In the genomic region with DNA sequence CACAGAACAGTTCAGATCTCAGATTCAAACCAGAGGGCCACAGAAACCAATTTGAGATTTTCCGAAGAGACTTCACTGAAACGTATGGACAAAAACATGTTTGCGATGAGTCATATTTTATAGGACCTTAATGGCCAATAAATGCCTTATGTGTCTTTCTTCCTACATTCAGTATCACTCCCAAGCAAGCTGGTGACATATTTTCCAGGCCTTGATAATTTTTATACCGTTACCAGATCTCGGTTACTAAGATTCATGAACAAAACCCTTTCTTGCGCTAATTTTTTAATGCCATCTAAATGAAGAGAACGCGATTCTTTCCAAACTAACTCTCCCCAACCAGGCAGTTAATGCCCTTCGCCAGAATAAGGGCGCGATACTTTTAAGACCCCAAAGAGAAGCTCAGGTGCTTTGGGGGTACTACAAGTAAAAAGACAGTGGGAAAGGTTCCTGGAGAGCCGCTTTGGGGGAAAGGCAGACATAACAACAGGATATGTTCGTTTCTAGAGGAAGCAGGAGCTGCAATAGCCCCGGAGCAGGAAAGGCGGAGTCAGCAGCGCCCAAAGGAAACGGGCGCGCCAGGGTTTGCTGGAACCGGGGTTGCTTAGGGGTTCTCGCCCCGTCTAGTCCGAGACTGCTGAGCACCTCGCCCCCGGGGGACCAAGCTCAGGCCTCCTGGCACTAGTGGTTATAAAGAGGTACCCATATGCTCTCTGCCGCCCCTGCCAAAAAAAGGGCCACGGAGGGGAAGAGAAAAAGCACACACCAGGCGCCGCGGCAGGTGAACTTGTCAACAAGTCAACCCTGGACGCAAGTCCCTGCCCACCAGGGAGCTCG, we compare ENCODE assay signal across 1 cellular context.
TF ChIP-seq lines count a peak whose summit lies in the region.

No MANE protein-coding gene starts in this region.

TF ChIP-seq in K562, 482 proteins besides CTCF, POLR2A, EP300 and RAD21 (continued from another document):
- TF ChIP-seq, protein P1, sequence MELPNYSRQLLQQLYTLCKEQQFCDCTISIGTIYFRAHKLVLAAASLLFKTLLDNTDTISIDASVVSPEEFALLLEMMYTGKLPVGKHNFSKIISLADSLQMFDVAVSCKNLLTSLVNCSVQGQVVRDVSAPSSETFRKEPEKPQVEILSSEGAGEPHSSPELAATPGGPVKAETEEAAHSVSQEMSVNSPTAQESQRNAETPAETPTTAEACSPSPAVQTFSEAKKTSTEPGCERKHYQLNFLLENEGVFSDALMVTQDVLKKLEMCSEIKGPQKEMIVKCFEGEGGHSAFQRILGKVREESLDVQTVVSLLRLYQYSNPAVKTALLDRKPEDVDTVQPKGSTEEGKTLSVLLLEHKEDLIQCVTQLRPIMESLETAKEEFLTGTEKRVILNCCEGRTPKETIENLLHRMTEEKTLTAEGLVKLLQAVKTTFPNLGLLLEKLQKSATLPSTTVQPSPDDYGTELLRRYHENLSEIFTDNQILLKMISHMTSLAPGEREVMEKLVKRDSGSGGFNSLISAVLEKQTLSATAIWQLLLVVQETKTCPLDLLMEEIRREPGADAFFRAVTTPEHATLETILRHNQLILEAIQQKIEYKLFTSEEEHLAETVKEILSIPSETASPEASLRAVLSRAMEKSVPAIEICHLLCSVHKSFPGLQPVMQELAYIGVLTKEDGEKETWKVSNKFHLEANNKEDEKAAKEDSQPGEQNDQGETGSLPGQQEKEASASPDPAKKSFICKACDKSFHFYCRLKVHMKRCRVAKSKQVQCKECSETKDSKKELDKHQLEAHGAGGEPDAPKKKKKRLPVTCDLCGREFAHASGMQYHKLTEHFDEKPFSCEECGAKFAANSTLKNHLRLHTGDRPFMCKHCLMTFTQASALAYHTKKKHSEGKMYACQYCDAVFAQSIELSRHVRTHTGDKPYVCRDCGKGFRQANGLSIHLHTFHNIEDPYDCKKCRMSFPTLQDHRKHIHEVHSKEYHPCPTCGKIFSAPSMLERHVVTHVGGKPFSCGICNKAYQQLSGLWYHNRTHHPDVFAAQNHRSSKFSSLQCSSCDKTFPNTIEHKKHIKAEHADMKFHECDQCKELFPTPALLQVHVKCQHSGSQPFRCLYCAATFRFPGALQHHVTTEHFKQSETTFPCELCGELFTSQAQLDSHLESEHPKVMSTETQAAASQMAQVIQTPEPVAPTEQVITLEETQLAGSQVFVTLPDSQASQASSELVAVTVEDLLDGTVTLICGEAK (IDR thresholded peaks at IDR 0.05), result peak; percentile 55; the same call in 1 of the 2 replicates
- TF ChIP-seq, protein P1 (CRISPR knock-in tag; IDR thresholded peaks at IDR 0.05), result no peak
- no peak for TF ChIP-seq KLF6 (CRISPR knock-in tag; IDR thresholded peaks at IDR 0.05; ENCODE audit: borderline replicate concordance)
- peak; percentile 66 for TF ChIP-seq TAF1 (IDR thresholded peaks at IDR 0.05; ENCODE audit: control insufficient read depth, extremely low read depth, insufficient read depth, low read length, severe bottlenecking)
- TF ChIP-seq SMAD4 (CRISPR knock-in tag; conservative IDR thresholded peaks at IDR 0.05), result peak; percentile 49
- no peak for TF ChIP-seq PCBP1 (IDR thresholded peaks at IDR 0.05; ENCODE audit: low read depth, low read length, poor library complexity, severe bottlenecking)
- TF ChIP-seq C11orf30 (IDR thresholded peaks at IDR 0.05; ENCODE audit: low read depth), result 0 out of 2 replicates have a peak, but pooled peaks have one; percentile 6
- TF ChIP-seq, protein P2, sequence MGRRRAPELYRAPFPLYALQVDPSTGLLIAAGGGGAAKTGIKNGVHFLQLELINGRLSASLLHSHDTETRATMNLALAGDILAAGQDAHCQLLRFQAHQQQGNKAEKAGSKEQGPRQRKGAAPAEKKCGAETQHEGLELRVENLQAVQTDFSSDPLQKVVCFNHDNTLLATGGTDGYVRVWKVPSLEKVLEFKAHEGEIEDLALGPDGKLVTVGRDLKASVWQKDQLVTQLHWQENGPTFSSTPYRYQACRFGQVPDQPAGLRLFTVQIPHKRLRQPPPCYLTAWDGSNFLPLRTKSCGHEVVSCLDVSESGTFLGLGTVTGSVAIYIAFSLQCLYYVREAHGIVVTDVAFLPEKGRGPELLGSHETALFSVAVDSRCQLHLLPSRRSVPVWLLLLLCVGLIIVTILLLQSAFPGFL (CRISPR knock-in tag; IDR thresholded peaks at IDR 0.05), result 0 out of 2 replicates have a peak, but pooled peaks have one; percentile 24
- peak; percentile 17 to 24; a peak in 1 of 4 replicates for TF ChIP-seq SIN3A (IDR thresholded peaks at IDR 0.05; ENCODE audit: borderline replicate concordance in 2 of 2, control insufficient read depth in 1 of 2, low read depth in 2 of 2, low read length in 2 of 2)
- TF ChIP-seq, protein P3, sequence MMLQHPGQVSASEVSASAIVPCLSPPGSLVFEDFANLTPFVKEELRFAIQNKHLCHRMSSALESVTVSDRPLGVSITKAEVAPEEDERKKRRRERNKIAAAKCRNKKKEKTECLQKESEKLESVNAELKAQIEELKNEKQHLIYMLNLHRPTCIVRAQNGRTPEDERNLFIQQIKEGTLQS (IDR thresholded peaks at IDR 0.05), result peak; percentile 87
- TF ChIP-seq, protein P3 (CRISPR knock-in tag; conservative IDR thresholded peaks at IDR 0.05), result no peak
- TF ChIP-seq KAT7 (CRISPR knock-in tag; IDR thresholded peaks at IDR 0.05; ENCODE audit: borderline replicate concordance), result 0 out of 2 replicates have a peak, but pooled peaks have one; percentile 53
- peak; percentile 43; the same call in 1 of the 2 replicates for TF ChIP-seq ELF1 (tag; IDR thresholded peaks at IDR 0.05)
- TF ChIP-seq, protein P4, sequence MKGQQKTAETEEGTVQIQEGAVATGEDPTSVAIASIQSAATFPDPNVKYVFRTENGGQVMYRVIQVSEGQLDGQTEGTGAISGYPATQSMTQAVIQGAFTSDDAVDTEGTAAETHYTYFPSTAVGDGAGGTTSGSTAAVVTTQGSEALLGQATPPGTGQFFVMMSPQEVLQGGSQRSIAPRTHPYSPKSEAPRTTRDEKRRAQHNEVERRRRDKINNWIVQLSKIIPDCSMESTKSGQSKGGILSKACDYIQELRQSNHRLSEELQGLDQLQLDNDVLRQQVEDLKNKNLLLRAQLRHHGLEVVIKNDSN (CRISPR knock-in tag; IDR thresholded peaks at IDR 0.05), result no peak
- TF ChIP-seq, protein P5, sequence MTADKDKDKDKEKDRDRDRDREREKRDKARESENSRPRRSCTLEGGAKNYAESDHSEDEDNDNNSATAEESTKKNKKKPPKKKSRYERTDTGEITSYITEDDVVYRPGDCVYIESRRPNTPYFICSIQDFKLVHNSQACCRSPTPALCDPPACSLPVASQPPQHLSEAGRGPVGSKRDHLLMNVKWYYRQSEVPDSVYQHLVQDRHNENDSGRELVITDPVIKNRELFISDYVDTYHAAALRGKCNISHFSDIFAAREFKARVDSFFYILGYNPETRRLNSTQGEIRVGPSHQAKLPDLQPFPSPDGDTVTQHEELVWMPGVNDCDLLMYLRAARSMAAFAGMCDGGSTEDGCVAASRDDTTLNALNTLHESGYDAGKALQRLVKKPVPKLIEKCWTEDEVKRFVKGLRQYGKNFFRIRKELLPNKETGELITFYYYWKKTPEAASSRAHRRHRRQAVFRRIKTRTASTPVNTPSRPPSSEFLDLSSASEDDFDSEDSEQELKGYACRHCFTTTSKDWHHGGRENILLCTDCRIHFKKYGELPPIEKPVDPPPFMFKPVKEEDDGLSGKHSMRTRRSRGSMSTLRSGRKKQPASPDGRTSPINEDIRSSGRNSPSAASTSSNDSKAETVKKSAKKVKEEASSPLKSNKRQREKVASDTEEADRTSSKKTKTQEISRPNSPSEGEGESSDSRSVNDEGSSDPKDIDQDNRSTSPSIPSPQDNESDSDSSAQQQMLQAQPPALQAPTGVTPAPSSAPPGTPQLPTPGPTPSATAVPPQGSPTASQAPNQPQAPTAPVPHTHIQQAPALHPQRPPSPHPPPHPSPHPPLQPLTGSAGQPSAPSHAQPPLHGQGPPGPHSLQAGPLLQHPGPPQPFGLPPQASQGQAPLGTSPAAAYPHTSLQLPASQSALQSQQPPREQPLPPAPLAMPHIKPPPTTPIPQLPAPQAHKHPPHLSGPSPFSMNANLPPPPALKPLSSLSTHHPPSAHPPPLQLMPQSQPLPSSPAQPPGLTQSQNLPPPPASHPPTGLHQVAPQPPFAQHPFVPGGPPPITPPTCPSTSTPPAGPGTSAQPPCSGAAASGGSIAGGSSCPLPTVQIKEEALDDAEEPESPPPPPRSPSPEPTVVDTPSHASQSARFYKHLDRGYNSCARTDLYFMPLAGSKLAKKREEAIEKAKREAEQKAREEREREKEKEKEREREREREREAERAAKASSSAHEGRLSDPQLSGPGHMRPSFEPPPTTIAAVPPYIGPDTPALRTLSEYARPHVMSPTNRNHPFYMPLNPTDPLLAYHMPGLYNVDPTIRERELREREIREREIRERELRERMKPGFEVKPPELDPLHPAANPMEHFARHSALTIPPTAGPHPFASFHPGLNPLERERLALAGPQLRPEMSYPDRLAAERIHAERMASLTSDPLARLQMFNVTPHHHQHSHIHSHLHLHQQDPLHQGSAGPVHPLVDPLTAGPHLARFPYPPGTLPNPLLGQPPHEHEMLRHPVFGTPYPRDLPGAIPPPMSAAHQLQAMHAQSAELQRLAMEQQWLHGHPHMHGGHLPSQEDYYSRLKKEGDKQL (CRISPR knock-in tag; IDR thresholded peaks at IDR 0.05; ENCODE audit: borderline replicate concordance), result no peak
